14 cellular contexts compared by ENCODE assay signal in genomic region chr10:86972613-86973380, GRCh38. TPM values are rescaled to one million over a fixed set of nuclear protein-coding genes. Genes with fewer than 3 reads are reported as not detected.
A peak's percentile ranks its signal among the peaks of the same experiment; 100 is the strongest.
DNase-seq lines count a peak whose midpoint lies in the region; ATAC-seq, FAIRE-seq and TF ChIP-seq lines count a peak whose summit lies in the region.
"Had no signal": no experiment of that assay in that cellular context is flagged by ENCODE, and none has a peak within 500 bp of the region (broad histone marks: within the 10 kb centered on the region; RNA-seq: fewer than 3 reads in every experiment).

No MANE protein-coding gene starts in this region.

- no peak for TF ChIP-seq EP300 in H1 (IDR thresholded peaks at IDR 0.05; ENCODE audit: borderline replicate concordance in 1 of 2, low read depth in 2 of 2, low read length in 2 of 2)

- H2AFZ ChIP-seq in H1 (ENCODE audit: low read length) = no peak overlapping the region

- peak overlapping the region; percentile 62; the same call in 1 of the 2 replicates for H3K18ac ChIP-seq in H1 (ENCODE audit: extremely low read depth, low read length)

- no peak overlapping the region for H3K4me3 ChIP-seq in H1 (ENCODE audit: extremely low read depth in 1 of 4, insufficient read depth in 2 of 4, low read depth in 3 of 4, low read length in 4 of 4)

- H3K23ac ChIP-seq in H1 (ENCODE audit: insufficient read length) = no peak overlapping the region

- no peaks in the 10 kb centered on the region for H3K36me3 Mint-ChIP-seq in stimulated activated naive CD8-positive, alpha-beta T cell treated with anti-CD3 and anti-CD28 coated beads, Interleukin-15, Interleukin-2, amounts not matched to agents 100 ng/mL and 50 ng/mL, for 24 hours (ENCODE audit: low read depth)
- no peaks in the 10 kb centered on the region for H3K36me3 Mint-ChIP-seq in osteocyte (ENCODE audit: unreplicated experiment)

- H3K4me1 Mint-ChIP-seq in stimulated activated naive CD8-positive, alpha-beta T cell treated with anti-CD3 and anti-CD28 coated beads, Interleukin-15, Interleukin-2, amounts not matched to agents 100 ng/mL and 50 ng/mL, for 24 hours (ENCODE audit: low read depth) = peaks cover 30% of the 10 kb centered on the region
- peaks cover 46% of the 10 kb centered on the region for H3K4me1 Mint-ChIP-seq in osteocyte (ENCODE audit: unreplicated experiment)

- no peak overlapping the region for H3K56ac ChIP-seq in H1 (replicated peaks; ENCODE audit: insufficient read length, low read depth, low read length)

- no peak for FAIRE-seq in H1 (lab: Jason Lieb, UNC)

- no peak overlapping the region for H3K14ac ChIP-seq in H1 (ENCODE audit: insufficient read length)

- H3K27ac Mint-ChIP-seq in stimulated activated naive CD8-positive, alpha-beta T cell treated with anti-CD3 and anti-CD28 coated beads, Interleukin-15, Interleukin-2, amounts not matched to agents 100 ng/mL and 50 ng/mL, for 24 hours = peak overlapping the region; percentile 29
- peak overlapping the region; percentile 59 for H3K27ac Mint-ChIP-seq in osteocyte (ENCODE audit: unreplicated experiment)

- no peak for TF ChIP-seq RAD21 in H1 (IDR thresholded peaks at IDR 0.05 in 1 of 2, conservative IDR thresholded peaks at IDR 0.05 in 1 of 2; ENCODE audit: low read depth in 2 of 2, low read length in 2 of 2)

- peaks cover 4 to 24% (median 18%) of the 10 kb centered on the region in 4 experiments for H3K4me1 ChIP-seq in H1 (replicated peaks in 1 of 4; ENCODE audit: control insufficient read depth in 3 of 4, insufficient read depth in 4 of 4, low read length in 3 of 4)

- H3K36me3 ChIP-seq in H1 (ENCODE audit: control insufficient read depth in 2 of 4, insufficient read depth in 4 of 4, low read length in 3 of 4) = no peaks in the 10 kb centered on the region

- no peak overlapping the region for H2BK120ac ChIP-seq in H1 (replicated peaks; ENCODE audit: low read depth, low read length)

- H3K27me3 ChIP-seq in H1 (replicated peaks in 1 of 4; ENCODE audit: control insufficient read depth in 3 of 4, extremely low read depth in 1 of 4, insufficient read depth in 3 of 4, low read length in 3 of 4) = peaks cover 1 to 20% (median 16%) of the 10 kb centered on the region in 4 experiments

- 89% methylated on average over 11 of the region's 11 CpGs; no CpG with 5 or more reads in 1 of the 2 experiments for WGBS in H1 (ENCODE audit: extremely low coverage in 1 of 2, insufficient coverage in 1 of 2, insufficient read length in 1 of 2, insufficient replicate concordance in 2 of 2, low coverage in 1 of 2, low lambda C conversion rate in 2 of 2, missing lambda C conversion rate in 1 of 2), 2 experiments

- no peak for DNase-seq in stimulated activated naive CD8-positive, alpha-beta T cell treated with anti-CD3 and anti-CD28 coated beads, Interleukin-15, Interleukin-2, amounts not matched to agents 100 U/mL and 50 U/mL, for 24 hours
- peak in 1 of 2 experiments; percentile 47 for DNase-seq in H1 (ENCODE audit: low read depth in 1 of 2, low spot score in 2 of 2)
- DNase-seq in osteocyte (ENCODE audit: extremely low spot score, unreplicated experiment) = no peak
- no peak for DNase-seq in putamen (ENCODE audit: low spot score)
- DNase-seq in NCI-H1105 treated with DMSO at 0.1 percent for 48 hours (lab: John Stamatoyannopoulos, UW) = no peak
- no peak for DNase-seq in omental fat pad (ENCODE audit: low spot score)
- DNase-seq: SHP77 treated with DMSO at 0.1 percent for 48 hours had no signal

- no peak for TF ChIP-seq POLR2A in H1 (IDR thresholded peaks at IDR 0.05; ENCODE audit: control extremely low read depth in 1 of 2, low read depth in 2 of 2, low read length in 2 of 2)

- H2BK12ac ChIP-seq in H1 (ENCODE audit: low read depth, low read length) = peak overlapping the region; percentile 82

- peak overlapping the region; percentile 36 for H4K8ac ChIP-seq in H1 (ENCODE audit: extremely low read depth, insufficient read depth, low read length)

- H2BK15ac ChIP-seq in H1 (ENCODE audit: low read length) = no peak overlapping the region; the same call in none of the 2 replicates

- TF ChIP-seq CTCF in H1 (IDR thresholded peaks at IDR 0.05; ENCODE audit: control extremely low read depth in 1 of 3, insufficient read depth in 1 of 3, low read depth in 1 of 3, low read length in 3 of 3) = no peak
- no peak for TF ChIP-seq CTCF in osteocyte (IDR thresholded peaks at IDR 0.05)
- TF ChIP-seq CTCF in omental fat pad (IDR thresholded peaks at IDR 0.05) = no peak

- H3K27me3 Mint-ChIP-seq in stimulated activated naive CD8-positive, alpha-beta T cell treated with anti-CD3 and anti-CD28 coated beads, Interleukin-15, Interleukin-2, amounts not matched to agents 100 ng/mL and 50 ng/mL, for 24 hours = no peaks in the 10 kb centered on the region
- H3K27me3 Mint-ChIP-seq in osteocyte (ENCODE audit: unreplicated experiment) = no peaks in the 10 kb centered on the region

- no peak overlapping the region for H3K4ac ChIP-seq in H1 (replicated peaks; ENCODE audit: insufficient read length, low read depth, low read length)

- H3K4me3 Mint-ChIP-seq in stimulated activated naive CD8-positive, alpha-beta T cell treated with anti-CD3 and anti-CD28 coated beads, Interleukin-15, Interleukin-2, amounts not matched to agents 100 ng/mL and 50 ng/mL, for 24 hours = no peak overlapping the region
- H3K4me3 Mint-ChIP-seq in osteocyte (ENCODE audit: unreplicated experiment) = no peak overlapping the region

- no peak for ATAC-seq in stimulated activated naive CD8-positive, alpha-beta T cell treated with anti-CD3 and anti-CD28 coated beads, Interleukin-15, Interleukin-2, amounts not matched to agents 100 U/mL and 50 U/mL, for 24 hours
- ATAC-seq in omental fat pad (ENCODE audit: low FRiP score) (no peak), GM21360 (IDR thresholded peaks at IDR 0.05; ENCODE audit: unreplicated experiment) (no peak)

- peaks cover 12% of the 10 kb centered on the region; the same call in 1 of the 2 replicates for H3K23me2 ChIP-seq in H1 (ENCODE audit: low read depth, low read length)

- H4K20me1 ChIP-seq in H1 (replicated peaks in 1 of 2; ENCODE audit: control insufficient read depth in 1 of 2, insufficient read depth in 2 of 2, low read length in 2 of 2) = no peaks in the 10 kb centered on the region

- H2BK5ac ChIP-seq in H1 (ENCODE audit: low read depth, low read length) = no peak overlapping the region

- no peaks in the 10 kb centered on the region for H3K9me3 Mint-ChIP-seq in stimulated activated naive CD8-positive, alpha-beta T cell treated with anti-CD3 and anti-CD28 coated beads, Interleukin-15, Interleukin-2, amounts not matched to agents 100 ng/mL and 50 ng/mL, for 24 hours
- H3K9me3 Mint-ChIP-seq in osteocyte (ENCODE audit: unreplicated experiment) = no peaks in the 10 kb centered on the region

- H3K27ac ChIP-seq in H1 (ENCODE audit: low read depth, low read length) = no peak overlapping the region

- CTCF ChIA-PET in H1 (lab: Charles Lee; ENCODE audit: partially characterized antibody) = interaction anchor here (0.6 kb wide), 2 partner anchors 33 to 100 kb away, joined by 3 read pairs; no protein-coding TSS in a partner anchor

- H3K9me3 ChIP-seq in H1 (ENCODE audit: insufficient read depth in 2 of 2, low read depth in 1 of 2, low read length in 1 of 2) = no peaks in the 10 kb centered on the region

- H2BK20ac ChIP-seq in H1 (ENCODE audit: low read length) = no peak overlapping the region

- no peaks in the 10 kb centered on the region for H3K79me2 ChIP-seq in H1 (ENCODE audit: control insufficient read depth in 1 of 2, insufficient read depth in 2 of 2, low read length in 2 of 2)

- H4K5ac ChIP-seq in H1 (ENCODE audit: insufficient read length, low read depth, low read length) = no peak overlapping the region

- no peak overlapping the region for H3K9ac ChIP-seq in H1 (replicated peaks in 1 of 4; ENCODE audit: extremely low read depth in 1 of 4, low read depth in 3 of 4, low read length in 3 of 4)

- no peaks in the 10 kb centered on the region for H3K79me1 ChIP-seq in H1 (ENCODE audit: low read depth, low read length)

- H3K4me2 ChIP-seq in H1 (ENCODE audit: insufficient read depth in 1 of 2, low read depth in 2 of 2, low read length in 2 of 2) = no peak overlapping the region; a peak in 1 of 4 replicates

- POLR2A ChIA-PET in H1 (lab: Charles Lee; ENCODE audit: partially characterized antibody) = no interaction called here

- 0 out of 2 replicates have a peak overlapping the region, but pooled peaks have one; percentile 82 for H2AK5ac ChIP-seq in H1 (ENCODE audit: low read depth, low read length)

- no peak overlapping the region for H4K91ac ChIP-seq in H1 (replicated peaks; ENCODE audit: insufficient read length, low read length)

RNA-seq across cellular contexts. Expression of gene ADIRF, which starts 4.5 kb away (rescaled TPM):
- not detected in 2 replicates for total RNA-seq in H1 (2021; fragmentation: NEBNext Ultra II Directional; extraction: Animal tissue kit (Norgen Biotek cat#: 25700))
- not detected in 2 replicates for polyA plus RNA-seq in H1 (2011; rRNA removed)
- not detected for polyA plus RNA-seq in H1 (2011; cell fraction: cytosol; rRNA removed)
- polyA plus RNA-seq in H1 (2011; cell fraction: nucleus; rRNA removed) = not detected
- polyA plus RNA-seq in H1 (2012, experiment 1 of 2) = not detected in 4 replicates
- polyA plus RNA-seq in H1 (2012, experiment 2 of 2) = not detected
- polyA plus RNA-seq in H1 (2013, experiment 1 of 2) = 0.08 TPM
- polyA plus RNA-seq in H1 (2013, experiment 2 of 2) = 0.20 TPM
- polyA minus RNA-seq in H1 (2011; rRNA and poly(A)+ RNA removed) = not detected in 2 replicates
- polyA minus RNA-seq in H1 (2011; cell fraction: cytosol; rRNA and poly(A)+ RNA removed) = not detected
- polyA minus RNA-seq in H1 (2011; cell fraction: nucleus; rRNA and poly(A)+ RNA removed) = not detected
- not detected in 2 replicates for total RNA-seq in osteocyte
- 100 to 1,000 TPM; 504 to 829 (median 668) TPM for total RNA-seq in omental fat pad
- total RNA-seq: kidney epithelial cell, NCI-H460, renal cortical epithelial cell had no signal

RNA-seq across cellular contexts. Expression of gene SNCG, which starts 14.4 kb away (rescaled TPM):
- total RNA-seq in H1 (2021; fragmentation: NEBNext Ultra II Directional; extraction: Animal tissue kit (Norgen Biotek cat#: 25700)) = 4.4 and 4.8 TPM in 2 replicates
- polyA plus RNA-seq in H1 (2011; rRNA removed) = 12.2 and 14.6 TPM in 2 replicates
- polyA plus RNA-seq in H1 (2011; cell fraction: cytosol; rRNA removed) = 22.4 TPM
- polyA plus RNA-seq in H1 (2011; cell fraction: nucleus; rRNA removed) = 13.2 TPM
- polyA plus RNA-seq in H1 (2012, experiment 1 of 2) = 6.8 to 14.9 TPM (median 10.7 TPM) in 4 replicates
- 8.0 TPM for polyA plus RNA-seq in H1 (2012, experiment 2 of 2)
- polyA plus RNA-seq in H1 (2013, experiment 1 of 2) = 6.2 TPM
- 5.9 TPM for polyA plus RNA-seq in H1 (2013, experiment 2 of 2)
- 0.88 and 3.1 TPM in 2 replicates for polyA minus RNA-seq in H1 (2011; rRNA and poly(A)+ RNA removed)
- 3.0 TPM for polyA minus RNA-seq in H1 (2011; cell fraction: cytosol; rRNA and poly(A)+ RNA removed)
- 4.1 TPM for polyA minus RNA-seq in H1 (2011; cell fraction: nucleus; rRNA and poly(A)+ RNA removed)
- total RNA-seq in osteocyte = 0.73 TPM in 1 of 2 replicates, not detected in the other
- 100 to 1,000 TPM in 3 of 4 donors, 10 to 100 TPM in 1; 70.9 to 252 (median 180) TPM for total RNA-seq in omental fat pad
- total RNA-seq: kidney epithelial cell had no signal

RNA-seq across cellular contexts. Expression of gene MMRN2, which starts 15.4 kb away (rescaled TPM):
- 0.96 and 1.2 TPM in 2 replicates for total RNA-seq in H1 (2021; fragmentation: NEBNext Ultra II Directional; extraction: Animal tissue kit (Norgen Biotek cat#: 25700))
- polyA plus RNA-seq in H1 (2011; rRNA removed) = 1.1 and 1.2 TPM in 2 replicates
- 3.0 TPM for polyA plus RNA-seq in H1 (2011; cell fraction: cytosol; rRNA removed)
- 2.9 TPM for polyA plus RNA-seq in H1 (2011; cell fraction: nucleus; rRNA removed)
- 0.52 to 2.5 TPM (median 2.0 TPM) in 4 replicates for polyA plus RNA-seq in H1 (2012, experiment 1 of 2)
- 0.93 TPM for polyA plus RNA-seq in H1 (2012, experiment 2 of 2)
- 2.1 TPM for polyA plus RNA-seq in H1 (2013, experiment 1 of 2)
- 1.8 TPM for polyA plus RNA-seq in H1 (2013, experiment 2 of 2)
- 2.3 and 2.7 TPM in 2 replicates for polyA minus RNA-seq in H1 (2011; rRNA and poly(A)+ RNA removed)
- 1.1 TPM for polyA minus RNA-seq in H1 (2011; cell fraction: cytosol; rRNA and poly(A)+ RNA removed)
- polyA minus RNA-seq in H1 (2011; cell fraction: nucleus; rRNA and poly(A)+ RNA removed) = 1.4 TPM
- total RNA-seq in osteocyte (0.57 TPM in 1 of 2 replicates, not detected in the other), omental fat pad (100 to 1,000 TPM in 1 of 4 donors, 10 to 100 TPM in 3; 29.3 to 148 (median 78.2) TPM)

RNA-seq across cellular contexts. Expression of gene FAM25A, which starts 47.3 kb away (rescaled TPM):
- total RNA-seq in H1 (2021; fragmentation: NEBNext Ultra II Directional; extraction: Animal tissue kit (Norgen Biotek cat#: 25700)) = not detected in 2 replicates
- not detected in 2 replicates for polyA plus RNA-seq in H1 (2011; rRNA removed)
- not detected for polyA plus RNA-seq in H1 (2011; cell fraction: cytosol; rRNA removed)
- polyA plus RNA-seq in H1 (2011; cell fraction: nucleus; rRNA removed) = not detected
- polyA plus RNA-seq in H1 (2012, experiment 1 of 2) = not detected in 4 replicates
- not detected for polyA plus RNA-seq in H1 (2012, experiment 2 of 2)
- not detected for polyA plus RNA-seq in H1 (2013, experiment 1 of 2)
- polyA plus RNA-seq in H1 (2013, experiment 2 of 2) = not detected
- not detected in 2 replicates for polyA minus RNA-seq in H1 (2011; rRNA and poly(A)+ RNA removed)
- polyA minus RNA-seq in H1 (2011; cell fraction: cytosol; rRNA and poly(A)+ RNA removed) = not detected
- not detected for polyA minus RNA-seq in H1 (2011; cell fraction: nucleus; rRNA and poly(A)+ RNA removed)
- not detected in 2 replicates for total RNA-seq in osteocyte
- total RNA-seq in omental fat pad = not detected
- total RNA-seq: fibroblast of lung, kidney epithelial cell, NCI-H460, renal cortical epithelial cell had no signal
- polyA plus RNA-seq: BJ, fibroblast of lung had no signal

Comparison
In these comparisons a context has a peak if more than half of its experiments do, and no peak if none do; other contexts are left out.
1. RNA of gene ADIRF, which starts 4.5 kb away (total RNA-seq): 504 to 829 TPM in omental fat pad; not detected in osteocyte and not detected in H1; every median in the first group is over 100 times any median in the second.
2. RNA of gene SNCG, which starts 14.4 kb away (total RNA-seq): 70.9 to 252 TPM in omental fat pad; 4.4 to 4.8 TPM in H1 and 0.73 TPM in osteocyte; every median in the first group is over 10 times any median in the second.
3. RNA of gene MMRN2, which starts 15.4 kb away (total RNA-seq): 29.3 to 148 TPM in omental fat pad; 0.96 to 1.2 TPM in H1 and 0.57 TPM in osteocyte; every median in the first group is over 10 times any median in the second.